Comparison of ENCODE assay signal across 8 cellular contexts in genomic region chr11:35144103-35144741, GRCh38. TPM values are rescaled to one million over a fixed set of nuclear protein-coding genes. Genes with fewer than 3 reads are reported as not detected.
DNase-seq lines count a peak whose midpoint lies in the region; ATAC-seq and TF ChIP-seq lines count a peak whose summit lies in the region.

No MANE protein-coding gene starts in this region.

- POLR2A ChIA-PET in activated CD4-positive, alpha-beta memory T cell treated with anti-CD3 and anti-CD28 coated beads for 36 hours (lab: Charles Lee), result interaction anchor here (0.6 to 3.7 kb wide), 11 partner anchors 18 to 138 kb away, joined by 3 to 17 read pairs (median 4); no protein-coding TSS in a partner anchor

- H3K4me1 ChIP-seq in KMS-11 (ENCODE audit: low read depth, poor library complexity, severe bottlenecking) (peaks cover 53% of the 10 kb centered on the region), fibroblast of lung (ENCODE audit: control insufficient read depth, extremely low read depth, insufficient read depth, low read length) (peaks cover 34% of the 10 kb centered on the region)

- TF ChIP-seq CTCF in KMS-11 (conservative IDR thresholded peaks at IDR 0.05; ENCODE audit: low read depth, low read length), result no peak
- TF ChIP-seq CTCF in fibroblast of lung (conservative IDR thresholded peaks at IDR 0.05 in 1 of 2, IDR thresholded peaks at IDR 0.05 in 1 of 2; ENCODE audit: low read depth in 1 of 2, low read length in 2 of 2), result peak in 1 of 2 donors; percentile 3

- H3K27ac ChIP-seq in KMS-11 (peak overlapping the region; percentile 61), fibroblast of lung (ENCODE audit: insufficient read depth, low read length) (peak overlapping the region; percentile 91)

- H3K4me3 ChIP-seq in KMS-11 (IDR thresholded peaks at IDR 0.05; ENCODE audit: insufficient read depth, low read depth, low read length) (no peak overlapping the region), fibroblast of lung (replicated peaks in 1 of 4; ENCODE audit: control extremely low read depth in 1 of 4, insufficient read depth in 1 of 4, low read depth in 3 of 4, low read length in 4 of 4) (peak overlapping the region; percentile 16 to 99 (median 53))

- H3K27ac Mint-ChIP-seq in activated CD4-positive, alpha-beta memory T cell treated with anti-CD3 and anti-CD28 coated beads for 36 hours, result peak overlapping the region; percentile 99

- CTCF ChIA-PET in activated CD4-positive, alpha-beta memory T cell treated with anti-CD3 and anti-CD28 coated beads for 36 hours (lab: Charles Lee), result interaction anchor here (0.6 to 2.7 kb wide), 9 partner anchors 11 to 904 kb away, joined by 3 to 21 read pairs (median 3); no protein-coding TSS in a partner anchor

- intact Hi-C loops in activated CD4-positive, alpha-beta memory T cell treated with anti-CD3 and anti-CD28 coated beads for 36 hours (cut with micrococcal nuclease), result loop anchor here (2.0 to 10.0 kb wide), 5 partner anchors 17 to 912 kb away; partner anchors contain the start of gene TRIM44

- DNase-seq in GM04503 (ENCODE audit: low read depth) (peak; percentile 74), fibroblast of lung (ENCODE audit: low read depth in 2 of 2) (peak; percentile 73 to 88), NCI-H774 (lab: John Stamatoyannopoulos, UW) (no peak), NCI-H1930 (lab: John Stamatoyannopoulos, UW) (no peak)
- peak; percentile 85 for DNase-seq in activated CD4-positive, alpha-beta memory T cell treated with anti-CD3 and anti-CD28 coated beads for 36 hours
- DNase-seq in stimulated activated naive CD4-positive, alpha-beta T cell treated with Interleukin-2 at 50 U/mL for 16 hours (lab: John Stamatoyannopoulos, UW), result peak; percentile 49

- H3K4me3 Mint-ChIP-seq in activated CD4-positive, alpha-beta memory T cell treated with anti-CD3 and anti-CD28 coated beads for 36 hours, result peak overlapping the region; percentile 66

- no peaks in the 10 kb centered on the region for H3K27me3 Mint-ChIP-seq in activated CD4-positive, alpha-beta memory T cell treated with anti-CD3 and anti-CD28 coated beads for 36 hours

- no peaks in the 10 kb centered on the region for H3K9me3 ChIP-seq in fibroblast of lung (ENCODE audit: control insufficient read depth, insufficient read depth, low read depth, low read length)

- H3K36me3 Mint-ChIP-seq in activated CD4-positive, alpha-beta memory T cell treated with anti-CD3 and anti-CD28 coated beads for 36 hours, result peaks cover 70% of the 10 kb centered on the region

- H2AFZ ChIP-seq in KMS-11 (ENCODE audit: low read depth) (no peak overlapping the region), fibroblast of lung (ENCODE audit: low read length) (no peak overlapping the region)

- H3K4me2 ChIP-seq in KMS-11, result peak overlapping the region; percentile 91
- H3K4me2 ChIP-seq in fibroblast of lung (ENCODE audit: extremely low read depth, insufficient read depth, low read length), result peak overlapping the region; percentile 53

- no peaks in the 10 kb centered on the region for H3K36me3 ChIP-seq in KMS-11 (ENCODE audit: insufficient read depth)
- H3K36me3 ChIP-seq in fibroblast of lung (ENCODE audit: control insufficient read depth, insufficient read depth, low read length), result peaks cover 17% of the 10 kb centered on the region

- ATAC-seq in GM21723 (IDR thresholded peaks at IDR 0.05; ENCODE audit: unreplicated experiment), result peak; percentile 62

- peaks cover 15% of the 10 kb centered on the region for H3K27me3 ChIP-seq in KMS-11 (ENCODE audit: insufficient read depth, low read depth)
- H3K27me3 ChIP-seq in fibroblast of lung (ENCODE audit: control insufficient read depth, insufficient read depth, low read length), result no peaks in the 10 kb centered on the region

- peak overlapping the region; percentile 30; the same call in 1 of the 2 replicates for H3K9ac ChIP-seq in KMS-11
- H3K9ac ChIP-seq in fibroblast of lung (ENCODE audit: insufficient read depth, low read length), result peak overlapping the region; percentile 20

- H3K9me3 Mint-ChIP-seq in activated CD4-positive, alpha-beta memory T cell treated with anti-CD3 and anti-CD28 coated beads for 36 hours, result no peaks in the 10 kb centered on the region

- H4K20me1 ChIP-seq in KMS-11 (ENCODE audit: insufficient read depth), result no peaks in the 10 kb centered on the region
- H4K20me1 ChIP-seq in fibroblast of lung (ENCODE audit: control insufficient read depth, extremely low read depth, insufficient read depth, low read length), result no peaks in the 10 kb centered on the region

- H3K79me2 ChIP-seq in KMS-11 (ENCODE audit: insufficient read depth, low read depth) (no peaks in the 10 kb centered on the region), fibroblast of lung (ENCODE audit: control insufficient read depth, insufficient read depth, low read length) (peaks cover 98% of the 10 kb centered on the region)

- peaks cover 69% of the 10 kb centered on the region for H3K4me1 Mint-ChIP-seq in activated CD4-positive, alpha-beta memory T cell treated with anti-CD3 and anti-CD28 coated beads for 36 hours (ENCODE audit: low read depth)

RNA-seq across cellular contexts. Expression of gene CD44, which starts 5.3 kb away (rescaled TPM):
- 100 to 1,000 TPM; 440 to 442 TPM for total RNA-seq in activated CD4-positive, alpha-beta memory T cell treated with anti-CD3 and anti-CD28 coated beads for 36 hours
- 446 and 660 TPM in 2 replicates for total RNA-seq in fibroblast of lung
- polyA plus RNA-seq in fibroblast of lung, result 980 and 2,078 TPM in 2 replicates
- polyA plus RNA-seq in fibroblast of lung (2012), result 599 and 1,130 TPM in 2 replicates
- 898 and 1,775 TPM in 2 replicates for polyA minus RNA-seq in fibroblast of lung (ENCODE audit: low replicate concordance)

Comparison
In these comparisons a context has a peak if more than half of its experiments do, and no peak if none do; other contexts are left out.
1. DNase-seq: peak in GM04503 (single experiment), activated CD4-positive, alpha-beta memory T cell treated with anti-CD3 and anti-CD28 coated beads for 36 hours (single experiment), fibroblast of lung (2 of 2) and stimulated activated naive CD4-positive, alpha-beta T cell treated with Interleukin-2 at 50 U/mL for 16 hours (single experiment); none in NCI-H774 (single experiment) and NCI-H1930 (0 of 2).